In genomic region chr15:92069308-92070244, GRCh38 we compare ENCODE assay signal across 1 cellular context.
TF ChIP-seq lines count a peak whose summit lies in the region.

No MANE protein-coding gene starts in this region.

TF ChIP-seq in HepG2, 621 proteins besides CTCF, POLR2A, EP300 and RAD21 (continued from another document):
- TF ChIP-seq ZNF687 (CRISPR knock-in tag; IDR thresholded peaks at IDR 0.05), result no peak
- no peak for TF ChIP-seq ZNF451 (CRISPR knock-in tag; IDR thresholded peaks at IDR 0.05)
- TF ChIP-seq GMEB2 (CRISPR knock-in tag; IDR thresholded peaks at IDR 0.05; ENCODE audit: low read depth), result no peak
- TF ChIP-seq CBX1 (IDR thresholded peaks at IDR 0.05; ENCODE audit: low read depth), result no peak
